Comparison of ENCODE assay signal across 8 cellular contexts in genomic region chr16:84186685-84187437, GRCh38. TPM values are rescaled to one million over a fixed set of nuclear protein-coding genes. Genes with fewer than 3 reads are reported as not detected.
DNase-seq lines count a peak whose midpoint lies in the region; ATAC-seq and TF ChIP-seq lines count a peak whose summit lies in the region.

TAF1C (minus strand) TSS chr16:84187057; CDS start chr16:84184988, 2,069 bp downstream.

- no peaks in the 10 kb centered on the region for H3K9me3 Mint-ChIP-seq in activated naive CD8-positive, alpha-beta T cell treated with anti-CD3 and anti-CD28 coated beads, Interleukin-2, amount 50 U/mL, for 24 hours

- H3K79me1 ChIP-seq in trophoblast cell (ENCODE audit: low read length), result peaks cover 3% of the 10 kb centered on the region

- H4K91ac ChIP-seq in trophoblast cell (ENCODE audit: low read depth, low read length), result peak within 1 kb of the TSS; percentile 30

- H4K12ac ChIP-seq in trophoblast cell (ENCODE audit: low read depth, low read length), result peak within 1 kb of the TSS; percentile 9

- H3K23ac ChIP-seq in trophoblast cell (ENCODE audit: low read length), result no peak within 1 kb of the TSS

- H3K9ac ChIP-seq in trophoblast cell (ENCODE audit: low read length), result peak within 1 kb of the TSS; percentile 93

- in situ Hi-C loops in transverse colon (cut with MboI; ENCODE audit: low pct_ligation_motif_present in 1 of 4, low pct_unique_long_range_greater_than_20kb in 1 of 4, low sequenced_read_pairs in 3 of 4), result loop anchor here in 3 of 4 donors (10.0 to 25.0 kb wide), 3 partner anchors 92 to 375 kb away; partner anchors contain the start of genes HSBP1 (in 1 of the 3), NECAB2 (in 1 of the 3) and OSGIN1 (in 1 of the 3)

- H2BK120ac ChIP-seq in trophoblast cell (ENCODE audit: insufficient read depth, low read length, poor library complexity), result peak within 1 kb of the TSS; percentile 5

- H3K9me3 ChIP-seq in cardiac muscle cell (ENCODE audit: low read depth) (no peaks in the 10 kb centered on the region), trophoblast cell (ENCODE audit: insufficient read depth, low read depth, low read length) (peaks cover 3% of the 10 kb centered on the region), transverse colon (no peaks in the 10 kb centered on the region)

- no peak within 1 kb of the TSS for H2BK12ac ChIP-seq in trophoblast cell (ENCODE audit: low read length)

- H3K4me2 ChIP-seq in trophoblast cell (ENCODE audit: low read length), result peak within 1 kb of the TSS; percentile 81

- no CpG with 5 or more reads among the region's 55 CpGs for WGBS in trophoblast cell (ENCODE audit: extremely low coverage, insufficient coverage, insufficient read length)
- 4% methylated on average over 28 of the region's 55 CpGs; no CpG with 5 or more reads in 1 of the 2 donors for WGBS in transverse colon (ENCODE audit: low coverage in 1 of 2), 2 donors

- H3K36me3 Mint-ChIP-seq in activated naive CD8-positive, alpha-beta T cell treated with anti-CD3 and anti-CD28 coated beads, Interleukin-2, amount 50 U/mL, for 24 hours (ENCODE audit: low read depth), result peaks cover 4% of the 10 kb centered on the region

- peak; percentile 43 for TF ChIP-seq POLR2A in transverse colon (IDR thresholded peaks at IDR 0.05)

- peak within 1 kb of the TSS; percentile 89 for H3K4me3 Mint-ChIP-seq in activated naive CD8-positive, alpha-beta T cell treated with anti-CD3 and anti-CD28 coated beads, Interleukin-2, amount 50 U/mL, for 24 hours

- ATAC-seq in HG02678 (IDR thresholded peaks at IDR 0.05; ENCODE audit: unreplicated experiment), result peak; percentile 96
- ATAC-seq in activated naive CD8-positive, alpha-beta T cell treated with anti-CD3 and anti-CD28 coated beads, Interleukin-2, amount 50 U/mL, for 24 hours, result peak; percentile 83

- peak; percentile 90 for TF ChIP-seq CTCF in GM12872 (IDR thresholded peaks at IDR 0.05; ENCODE audit: insufficient read depth, low read depth, low read length)
- TF ChIP-seq CTCF in cardiac muscle cell (IDR thresholded peaks at IDR 0.05; ENCODE audit: low read depth, low read length), result peak; percentile 98
- TF ChIP-seq CTCF in transverse colon (IDR thresholded peaks at IDR 0.05), result peak; percentile 93 to 97 (median 97)

- H3K4me1 Mint-ChIP-seq in activated naive CD8-positive, alpha-beta T cell treated with anti-CD3 and anti-CD28 coated beads, Interleukin-2, amount 50 U/mL, for 24 hours, result peaks cover 15% of the 10 kb centered on the region

- intact Hi-C loops in transverse colon (cut with DNase I; ENCODE audit: low total_unique reads), result no loop called here

- peak within 1 kb of the TSS; percentile 74 for H3K4me3 ChIP-seq in cardiac muscle cell
- peak within 1 kb of the TSS; percentile 95 for H3K4me3 ChIP-seq in trophoblast cell (ENCODE audit: low read depth, low read length)
- peak within 1 kb of the TSS; percentile 65 to 97 (median 88) for H3K4me3 ChIP-seq in transverse colon

- no peaks in the 10 kb centered on the region for H3K27me3 Mint-ChIP-seq in activated naive CD8-positive, alpha-beta T cell treated with anti-CD3 and anti-CD28 coated beads, Interleukin-2, amount 50 U/mL, for 24 hours

- H3K27ac ChIP-seq in cardiac muscle cell, result no peak within 1 kb of the TSS
- H3K27ac ChIP-seq in trophoblast cell (ENCODE audit: low read depth, low read length), result no peak within 1 kb of the TSS
- H3K27ac ChIP-seq in transverse colon, result peak within 1 kb of the TSS; percentile 75 to 82 (median 80)

- H4K8ac ChIP-seq in trophoblast cell (ENCODE audit: low read depth, low read length), result peak within 1 kb of the TSS; percentile 91

- peaks cover 4% of the 10 kb centered on the region for H3K79me2 ChIP-seq in trophoblast cell (ENCODE audit: control insufficient read depth, insufficient read depth, low read length, poor library complexity)

- H3K14ac ChIP-seq in trophoblast cell (ENCODE audit: low read length), result peak within 1 kb of the TSS; percentile 14

- H3K36me3 ChIP-seq in cardiac muscle cell (peaks cover 8% of the 10 kb centered on the region), trophoblast cell (ENCODE audit: control insufficient read depth in 1 of 2, insufficient read depth in 2 of 2, low read length in 2 of 2) (peaks cover 28 to 32% of the 10 kb centered on the region in 2 experiments), transverse colon (peaks cover 0 to 5% (median 0%) of the 10 kb centered on the region in 4 donors)

- peak within 1 kb of the TSS; percentile 87 for H2AFZ ChIP-seq in trophoblast cell (ENCODE audit: insufficient read depth, low read length, poor library complexity)

- H3K4ac ChIP-seq in trophoblast cell (ENCODE audit: low read depth, low read length), result peak within 1 kb of the TSS; percentile 30

- H3K27me3 ChIP-seq in cardiac muscle cell, result no peaks in the 10 kb centered on the region
- H3K27me3 ChIP-seq in trophoblast cell (ENCODE audit: insufficient read depth, low read length), result no peaks in the 10 kb centered on the region
- H3K27me3 ChIP-seq in transverse colon, result no peaks in the 10 kb centered on the region

- no peaks in the 10 kb centered on the region for H3K4me1 ChIP-seq in cardiac muscle cell (ENCODE audit: low read depth)
- peaks cover 4 to 9% of the 10 kb centered on the region in 2 experiments for H3K4me1 ChIP-seq in trophoblast cell (ENCODE audit: control insufficient read depth in 1 of 2, insufficient read depth in 2 of 2, low read length in 2 of 2)
- peaks cover 5 to 12% (median 8%) of the 10 kb centered on the region in 4 donors for H3K4me1 ChIP-seq in transverse colon

- peak within 1 kb of the TSS; percentile 88 for H3K27ac Mint-ChIP-seq in activated naive CD8-positive, alpha-beta T cell treated with anti-CD3 and anti-CD28 coated beads, Interleukin-2, amount 50 U/mL, for 24 hours

- no peak within 1 kb of the TSS for H2AK5ac ChIP-seq in trophoblast cell (ENCODE audit: low read length)

- TF ChIP-seq EP300 in transverse colon (IDR thresholded peaks at IDR 0.05; ENCODE audit: low read depth), result no peak

- H3K18ac ChIP-seq in trophoblast cell (ENCODE audit: low read length), result peak within 1 kb of the TSS; percentile 27

- DNase-seq in NCI-H128 (lab: John Stamatoyannopoulos, UW; ENCODE audit: unreplicated experiment) (peak; percentile 62), SW480 (ENCODE audit: low spot score) (peak; percentile 86), cardiac muscle cell (ENCODE audit: low read depth in 1 of 2, low spot score in 1 of 2) (peak; percentile 95 to 98), trophoblast cell (peak; percentile 97 to 99), transverse colon (peak; percentile 95)
- DNase-seq in activated naive CD8-positive, alpha-beta T cell treated with anti-CD3 and anti-CD28 coated beads, Interleukin-2, amount 50 U/mL, for 24 hours, result peak; percentile 92

- H2BK5ac ChIP-seq in trophoblast cell (ENCODE audit: low read depth, low read length, poor library complexity), result no peak within 1 kb of the TSS

RNA-seq across cellular contexts. Expression of gene TAF1C, which starts in this region (rescaled TPM):
- total RNA-seq in cardiac muscle cell (37.2 and 73.4 TPM in 2 replicates), transverse colon (100 to 1,000 TPM in 1 of 4 donors, 10 to 100 TPM in 3; 33.3 to 297 (median 54.1) TPM)
- polyA plus RNA-seq in cardiac muscle cell, result 54.8 and 62.7 TPM in 2 replicates
- polyA plus RNA-seq in trophoblast cell (2013), result 34.5 and 38.5 TPM in 2 replicates

Comparison
In these comparisons a context has a peak if more than half of its experiments do, and no peak if none do; other contexts are left out.
1. H3K27ac ChIP-seq: peak in transverse colon (4 of 4); none in cardiac muscle cell (single experiment) and trophoblast cell (single experiment).
2. Peak in every context shown above with its lines, with median percentiles within 50 percentile points of each other: CTCF ChIP-seq, DNase-seq and H3K4me3 ChIP-seq.